Comparison of ENCODE assay signal across 14 cellular contexts in the genomic region with DNA sequence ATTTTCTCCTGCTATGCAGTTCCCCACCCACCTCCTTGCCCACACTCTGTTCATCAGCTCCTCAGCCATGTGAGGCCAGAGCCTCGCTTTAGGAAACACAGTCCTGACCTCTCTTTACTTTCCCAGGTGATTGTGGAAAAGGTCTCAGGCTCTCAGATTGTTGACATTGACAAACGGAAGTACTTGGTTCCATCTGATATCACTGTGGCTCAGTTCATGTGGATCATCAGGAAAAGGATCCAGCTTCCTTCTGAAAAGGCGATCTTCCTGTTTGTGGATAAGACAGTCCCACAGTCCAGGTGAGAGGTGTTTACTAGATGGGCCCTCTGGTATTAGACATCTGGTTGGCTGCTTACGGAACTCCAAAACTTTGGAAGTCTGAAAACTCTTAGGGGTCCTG. TPM values are rescaled to one million over a fixed set of nuclear protein-coding genes. Genes with fewer than 3 reads are reported as not detected.
DNase-seq lines count a peak whose midpoint lies in the region; ATAC-seq lines count a peak whose summit lies in the region.
"Had no signal": no experiment of that assay in that cellular context is flagged by ENCODE, and none has a peak within 500 bp of the region (broad histone marks: within the 10 kb centered on the region; RNA-seq: fewer than 3 reads in every experiment).

No MANE protein-coding gene starts in this region.

- peaks cover 18% of the 10 kb centered on the region for H3K4me1 ChIP-seq in neuron (ENCODE audit: insufficient read depth, low read length)

- H3K4me3 ChIP-seq in neuron (ENCODE audit: low read length) = peak overlapping the region; percentile 94

- H3K27me3 Mint-ChIP-seq in activated CD4-positive, alpha-beta T cell treated with anti-CD3 and anti-CD28 coated beads for 36 hours = peaks cover 5% of the 10 kb centered on the region
- H3K27me3 Mint-ChIP-seq in IgD-negative memory B cell = no peaks in the 10 kb centered on the region
- H3K27me3 Mint-ChIP-seq in central memory CD8-positive, alpha-beta T cell = peaks cover 17% of the 10 kb centered on the region

- POLR2A ChIA-PET in activated CD4-positive, alpha-beta T cell treated with anti-CD3 and anti-CD28 coated beads for 36 hours (lab: Charles Lee) = no interaction called here

- no peak overlapping the region for H2AFZ ChIP-seq in neuron (ENCODE audit: low read depth, low read length)

- peaks cover 17% of the 10 kb centered on the region for H3K36me3 Mint-ChIP-seq in activated CD4-positive, alpha-beta T cell treated with anti-CD3 and anti-CD28 coated beads for 36 hours (ENCODE audit: low read depth)
- H3K36me3 Mint-ChIP-seq in IgD-negative memory B cell = peaks cover 2% of the 10 kb centered on the region
- H3K36me3 Mint-ChIP-seq in central memory CD8-positive, alpha-beta T cell (ENCODE audit: insufficient read depth) = peaks cover 20% of the 10 kb centered on the region

- H3K4me3 Mint-ChIP-seq in activated CD4-positive, alpha-beta T cell treated with anti-CD3 and anti-CD28 coated beads for 36 hours = peak overlapping the region; percentile 82
- peak overlapping the region; percentile 85 to 99 (median 97) for H3K4me3 Mint-ChIP-seq in IgD-negative memory B cell
- H3K4me3 Mint-ChIP-seq in central memory CD8-positive, alpha-beta T cell = peak overlapping the region; percentile 85

- ATAC-seq in activated CD4-positive, alpha-beta T cell treated with anti-CD3 and anti-CD28 coated beads for 36 hours = no peak
- ATAC-seq in central memory CD8-positive, alpha-beta T cell (replicated peaks; ENCODE audit: extremely low read depth, poor library complexity, severe bottlenecking) = no peak
- ATAC-seq in GM18858 (IDR thresholded peaks at IDR 0.05; ENCODE audit: unreplicated experiment) (no peak), HG02798 (IDR thresholded peaks at IDR 0.05; ENCODE audit: poor library complexity, unreplicated experiment) (no peak)

- intact Hi-C loops in activated CD4-positive, alpha-beta T cell treated with anti-CD3 and anti-CD28 coated beads for 36 hours (cut with DNase I, micrococcal nuclease) = loop anchor here (2.0 to 5.0 kb wide), 5 partner anchors 51 to 1271 kb away; a partner anchor contains a TSS

- no peaks in the 10 kb centered on the region for H3K9me3 Mint-ChIP-seq in activated CD4-positive, alpha-beta T cell treated with anti-CD3 and anti-CD28 coated beads for 36 hours (ENCODE audit: low read depth)
- no peaks in the 10 kb centered on the region for H3K9me3 Mint-ChIP-seq in IgD-negative memory B cell
- no peaks in the 10 kb centered on the region for H3K9me3 Mint-ChIP-seq in central memory CD8-positive, alpha-beta T cell

- H3K27me3 ChIP-seq in neuron (ENCODE audit: insufficient read depth, low read length) = no peaks in the 10 kb centered on the region

- no peaks in the 10 kb centered on the region for H3K9me3 ChIP-seq in neuron (ENCODE audit: low read length)

- CTCF ChIA-PET in activated CD4-positive, alpha-beta T cell treated with anti-CD3 and anti-CD28 coated beads for 36 hours (lab: Charles Lee) = interaction anchor here (1.1 to 1.6 kb wide), 3 partner anchors 8 to 51 kb away, joined by 3 to 5 read pairs (median 3); no protein-coding TSS in a partner anchor

- no peak for DNase-seq in activated CD4-positive, alpha-beta T cell treated with anti-CD3 and anti-CD28 coated beads for 36 hours
- DNase-seq in activated CD4-positive, alpha-beta T cell treated with anti-CD3 and anti-CD28 coated beads, Interleukin-2, amount 50 U/mL, for 48 hours = no peak
- DNase-seq in central memory CD8-positive, alpha-beta T cell (ENCODE audit: low spot score in 2 of 2) = no peak
- DNase-seq in HuH-7.5 (ENCODE audit: low spot score) = no peak
- DNase-seq: cerebellar nuclear complex; NCI-H1105 treated with DMSO at 0.1 percent for 48 hours; NCI-H524 treated with DMSO at 0.1 percent for 48 hours; RPMI8226; stimulated activated CD4-positive, alpha-beta T cell treated with anti-CD3 and anti-CD28 coated beads, Interleukin-12 subunit alpha, Interleukin-12 subunit beta, amount 100 ng/mL, for 4 hours had no signal

- no peak overlapping the region for H3K27ac Mint-ChIP-seq in activated CD4-positive, alpha-beta T cell treated with anti-CD3 and anti-CD28 coated beads for 36 hours
- peak overlapping the region in 2 of 3 donors; percentile 33 to 67 for H3K27ac Mint-ChIP-seq in IgD-negative memory B cell
- H3K27ac Mint-ChIP-seq in central memory CD8-positive, alpha-beta T cell (ENCODE audit: low read depth) = no peak overlapping the region

- peaks cover 47% of the 10 kb centered on the region for H3K4me1 Mint-ChIP-seq in activated CD4-positive, alpha-beta T cell treated with anti-CD3 and anti-CD28 coated beads for 36 hours
- H3K4me1 Mint-ChIP-seq in IgD-negative memory B cell = peaks cover 19 to 48% (median 23%) of the 10 kb centered on the region in 3 donors
- peaks cover 40% of the 10 kb centered on the region for H3K4me1 Mint-ChIP-seq in central memory CD8-positive, alpha-beta T cell

- peaks cover 53% of the 10 kb centered on the region for H3K36me3 ChIP-seq in neuron (ENCODE audit: insufficient read depth, low read length)

RNA-seq across cellular contexts. Expression of a gene that starts 1.7 kb away (rescaled TPM):
- 10 to 100 TPM; 31.9 to 58.0 TPM for total RNA-seq in activated CD4-positive, alpha-beta T cell treated with anti-CD3 and anti-CD28 coated beads for 36 hours
- polyA plus RNA-seq in IgD-negative memory B cell = 307 TPM

RNA-seq across cellular contexts. Expression of a gene that starts 11.9 kb away (rescaled TPM):
- total RNA-seq in activated CD4-positive, alpha-beta T cell treated with anti-CD3 and anti-CD28 coated beads for 36 hours = 1 to 10 TPM; 3.6 to 4.1 TPM
- polyA plus RNA-seq in IgD-negative memory B cell = 5.8 TPM

RNA-seq across cellular contexts. Expression of a gene that starts 32.0 kb away (rescaled TPM):
- under 1 TPM; 0.40 to 0.41 TPM for total RNA-seq in activated CD4-positive, alpha-beta T cell treated with anti-CD3 and anti-CD28 coated beads for 36 hours
- not detected for polyA plus RNA-seq in IgD-negative memory B cell
- total RNA-seq: urinary bladder had no signal

RNA-seq across cellular contexts. Expression of a gene that starts 55.2 kb away (rescaled TPM):
- 10 to 100 TPM; 48.3 to 55.7 TPM for total RNA-seq in activated CD4-positive, alpha-beta T cell treated with anti-CD3 and anti-CD28 coated beads for 36 hours
- polyA plus RNA-seq in IgD-negative memory B cell = 39.3 TPM

Comparison
In these comparisons a context has a peak if more than half of its experiments do, and no peak if none do; other contexts are left out.
1. H3K27ac Mint-ChIP-seq: peak in IgD-negative memory B cell (2 of 3); none in activated CD4-positive, alpha-beta T cell treated with anti-CD3 and anti-CD28 coated beads for 36 hours (single experiment) and central memory CD8-positive, alpha-beta T cell (single experiment).
2. Peak in every context shown above with its lines, with median percentiles within 50 percentile points of each other: H3K4me3 Mint-ChIP-seq.